In genomic region chr13:59312776-59313175, GRCh38 we compare ENCODE assay signal across 8 cellular contexts.
"Had no signal": no experiment of that assay in that cellular context is flagged by ENCODE, and none has a peak within 500 bp of the region (broad histone marks: within the 10 kb centered on the region; RNA-seq: fewer than 3 reads in every experiment).

No MANE protein-coding gene starts in this region.

- DNase-seq: GDM1, GF-D8 had no signal

- FAIRE-seq: G401.6, GM12878, GM12891, GM12892, GM18507, GM19239 had no signal

- H3K4me3 ChIP-seq: GM12878 had no signal

- ATAC-seq: GM12878 had no signal
